Comparison of ENCODE assay signal across 11 cellular contexts in the genomic region with DNA sequence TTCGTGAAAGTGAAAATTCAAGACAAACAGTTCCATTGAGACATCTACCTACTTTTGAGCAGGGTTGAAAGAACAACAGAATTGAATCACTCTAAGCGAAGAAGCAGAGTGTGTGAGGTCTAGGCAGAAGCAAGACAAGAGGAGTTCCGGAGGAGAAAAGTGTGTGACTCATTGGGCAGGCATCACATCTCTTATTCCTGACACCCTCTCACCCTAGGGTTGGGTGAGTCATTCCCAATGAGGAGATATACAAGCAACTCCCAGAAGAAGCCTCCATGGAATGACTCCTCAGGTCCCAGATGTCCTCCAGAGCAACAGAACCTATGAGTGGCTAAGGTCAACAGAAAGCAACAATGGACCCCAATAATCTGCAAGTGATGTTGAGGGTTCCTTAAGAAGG. TPM values are rescaled to one million over a fixed set of nuclear protein-coding genes. Genes with fewer than 3 reads are reported as not detected.
DNase-seq lines count a peak whose midpoint lies in the region; ATAC-seq and TF ChIP-seq lines count a peak whose summit lies in the region.
"Had no signal": no experiment of that assay in that cellular context is flagged by ENCODE, and none has a peak within 500 bp of the region (broad histone marks: within the 10 kb centered on the region; RNA-seq: fewer than 3 reads in every experiment).

No MANE protein-coding gene starts in this region.

- H2BK5ac ChIP-seq in IMR-90 (ENCODE audit: low read depth, low read length, poor library complexity, severe bottlenecking): peak overlapping the region; percentile 66

- intact Hi-C loops in IMR-90 (cut with micrococcal nuclease): no loop called here

- no peak overlapping the region for H2AK9ac ChIP-seq in IMR-90 (replicated peaks; ENCODE audit: low read depth, low read length, poor library complexity)

- POLR2A ChIA-PET in IMR-90 (lab: Charles Lee; ENCODE audit: unreplicated experiment): no interaction called here

- peak overlapping the region; percentile 46; the same call in 1 of the 2 replicates for H3K23ac ChIP-seq in IMR-90 (ENCODE audit: low read depth, low read length)

- H2BK120ac ChIP-seq in IMR-90 (ENCODE audit: low read depth, low read length): peak overlapping the region; percentile 64; the same call in 1 of the 2 replicates

- no peak overlapping the region for H3K9ac ChIP-seq in IMR-90 (ENCODE audit: low read depth, low read length)

- no peaks in the 10 kb centered on the region for H3K27me3 ChIP-seq in IMR-90 (ENCODE audit: control insufficient read depth, insufficient read depth, low read length)
- H3K27me3 ChIP-seq in brain microvascular endothelial cell (replicated peaks): no peaks in the 10 kb centered on the region

- DNase-seq in AG09319 (ENCODE audit: extremely low read depth, low read depth) (peak; percentile 30), IMR-90 (peak; percentile 95), brain microvascular endothelial cell (peak; percentile 96), kidney glomerular epithelial cell (lab: John Stamatoyannopoulos, UW) (peak; percentile 64), NAMALWA (ENCODE audit: low spot score) (no peak), NCI-H748 treated with DMSO at 0.1 percent for 48 hours (lab: John Stamatoyannopoulos, UW) (no peak)
- DNase-seq: CD8-positive, alpha-beta T cell; NCI-H1092 treated with DMSO at 0.1 percent for 48 hours; T-helper 1 cell had no signal

- H3K79me1 ChIP-seq in IMR-90 (ENCODE audit: low read depth in 1 of 2, low read length in 2 of 2): no peaks in the 10 kb centered on the region

- no peaks in the 10 kb centered on the region; the same call in 1 of the 2 replicates for H3K4me1 ChIP-seq in IMR-90 (ENCODE audit: control insufficient read depth, insufficient read depth, low read length)

- TF ChIP-seq POLR2A in IMR-90 (IDR thresholded peaks at IDR 0.05; ENCODE audit: low read depth, low read length): no peak

- TF ChIP-seq RAD21 in IMR-90 (IDR thresholded peaks at IDR 0.05; ENCODE audit: low read length): no peak

- no peak overlapping the region for H3K56ac ChIP-seq in IMR-90 (ENCODE audit: extremely low read depth, insufficient read depth, low read length)

- peak overlapping the region; percentile 52; the same call in 1 of the 2 replicates for H4K91ac ChIP-seq in IMR-90 (ENCODE audit: insufficient read depth, low read depth, low read length)

- no peaks in the 10 kb centered on the region for H4K20me1 ChIP-seq in IMR-90 (ENCODE audit: insufficient read depth, low read length)

- BruUV-seq in IMR-90 (replicated peaks; lab: Mats Ljungman, UMichigan): no TSS peak

- H2AFZ ChIP-seq in IMR-90 (replicated peaks; ENCODE audit: low read length, poor library complexity): no peak overlapping the region

- H4K5ac ChIP-seq in IMR-90 (ENCODE audit: low read depth, low read length): no peak overlapping the region

- 0 out of 3 replicates have a peak overlapping the region, but pooled peaks have one; percentile 33 for H2BK15ac ChIP-seq in IMR-90 (ENCODE audit: low read depth, low read length)

- H3K27ac ChIP-seq in IMR-90 (ENCODE audit: insufficient read depth, low read length) (no peak overlapping the region), brain microvascular endothelial cell (no peak overlapping the region)

- no peaks in the 10 kb centered on the region for H3K9me3 ChIP-seq in IMR-90 (ENCODE audit: control insufficient read depth, insufficient read depth, low read length)

- peaks cover 4% of the 10 kb centered on the region; the same call in 1 of the 2 replicates for H3K9me1 ChIP-seq in IMR-90 (ENCODE audit: insufficient read depth, low read length)

- H3K18ac ChIP-seq in IMR-90 (ENCODE audit: low read depth, low read length): no peak overlapping the region

- no peak overlapping the region for H3K14ac ChIP-seq in IMR-90 (replicated peaks; ENCODE audit: low read depth, low read length)

- ATAC-seq in IMR-90 (ENCODE audit: low read depth) (peak; percentile 96), HG03457 (IDR thresholded peaks at IDR 0.05; ENCODE audit: unreplicated experiment) (no peak), HG03139 (IDR thresholded peaks at IDR 0.05; ENCODE audit: unreplicated experiment) (no peak)
- ATAC-seq: CD8-positive, alpha-beta T cell had no signal

- dilution Hi-C loops in IMR-90 (cut with HindIII; ENCODE audit: low sequenced_read_pairs, unreplicated experiment): no loop called here

- H3K36me3 ChIP-seq in IMR-90 (ENCODE audit: control insufficient read depth, insufficient read depth, low read length) (no peaks in the 10 kb centered on the region), brain microvascular endothelial cell (replicated peaks) (no peaks in the 10 kb centered on the region)

- H3K4ac ChIP-seq in IMR-90 (ENCODE audit: low read depth, low read length): peak overlapping the region; percentile 64; the same call in 1 of the 2 replicates

- no peak overlapping the region for H3K4me2 ChIP-seq in IMR-90 (ENCODE audit: low read depth, low read length)

- WGBS in IMR-90 (ENCODE audit: extremely low coverage in 2 of 2, insufficient read length in 1 of 2), 2 experiments: no CpG with 5 or more reads among the region's 3 CpGs

- H3K4me3 ChIP-seq in IMR-90 (ENCODE audit: insufficient read depth, low read depth, low read length) (no peak overlapping the region), brain microvascular endothelial cell (ENCODE audit: low read depth, low read length) (no peak overlapping the region)

- in situ Hi-C loops in IMR-90 (cut with MboI; ENCODE audit: low sequenced_read_pairs) (no loop called here), brain microvascular endothelial cell (cut with HindIII; ENCODE audit: low pct_ligation_motif_present, low sequenced_read_pairs) (no loop called here)

- CTCF ChIA-PET in IMR-90 (lab: Yijun Ruan, JAX): no interaction called here

- 0 out of 4 replicates have a peak overlapping the region, but pooled peaks of 1 of the 2 experiments have one; percentile 36 for H4K8ac ChIP-seq in IMR-90 (ENCODE audit: low read depth in 2 of 2, low read length in 2 of 2)

- peak overlapping the region; percentile 79; the same call in 1 of the 2 replicates for H2BK20ac ChIP-seq in IMR-90 (ENCODE audit: low read depth, low read length)

- TF ChIP-seq CTCF in AG09319 (IDR thresholded peaks at IDR 0.05; ENCODE audit: low read depth, low read length) (no peak), IMR-90 (conservative IDR thresholded peaks at IDR 0.05; ENCODE audit: low read depth, low read length) (no peak), brain microvascular endothelial cell (IDR thresholded peaks at IDR 0.05; ENCODE audit: low read depth, low read length, missing control alignments) (no peak)

- no peak overlapping the region for H2AK5ac ChIP-seq in IMR-90 (ENCODE audit: low read depth, low read length)

TF ChIP-seq in IMR-90, 13 proteins besides CTCF, POLR2A, EP300 and RAD21:
- TF ChIP-seq USF2 (IDR thresholded peaks at IDR 0.05; ENCODE audit: low read depth, low read length) (no peak), BHLHE40 (IDR thresholded peaks at IDR 0.05; ENCODE audit: low read depth, low read length) (peak; percentile 72), CHD1 (IDR thresholded peaks at IDR 0.05; ENCODE audit: low read depth, low read length) (no peak), FOS (IDR thresholded peaks at IDR 0.05; ENCODE audit: low read depth, low read length) (peak; percentile 98), CEBPB (IDR thresholded peaks at IDR 0.05; ENCODE audit: low read depth, low read length) (peak; percentile 3; the same call in 1 of the 2 replicates), MAFK (IDR thresholded peaks at IDR 0.05; ENCODE audit: low read depth, low read length) (no peak), RFX5 (IDR thresholded peaks at IDR 0.05; ENCODE audit: low read depth, low read length) (no peak), SMC3 (IDR thresholded peaks at IDR 0.05; ENCODE audit: low read depth, low read length) (no peak), MXI1 (IDR thresholded peaks at IDR 0.05; ENCODE audit: borderline replicate concordance, low read depth, low read length) (no peak)
- TF ChIP-seq, protein P1, sequence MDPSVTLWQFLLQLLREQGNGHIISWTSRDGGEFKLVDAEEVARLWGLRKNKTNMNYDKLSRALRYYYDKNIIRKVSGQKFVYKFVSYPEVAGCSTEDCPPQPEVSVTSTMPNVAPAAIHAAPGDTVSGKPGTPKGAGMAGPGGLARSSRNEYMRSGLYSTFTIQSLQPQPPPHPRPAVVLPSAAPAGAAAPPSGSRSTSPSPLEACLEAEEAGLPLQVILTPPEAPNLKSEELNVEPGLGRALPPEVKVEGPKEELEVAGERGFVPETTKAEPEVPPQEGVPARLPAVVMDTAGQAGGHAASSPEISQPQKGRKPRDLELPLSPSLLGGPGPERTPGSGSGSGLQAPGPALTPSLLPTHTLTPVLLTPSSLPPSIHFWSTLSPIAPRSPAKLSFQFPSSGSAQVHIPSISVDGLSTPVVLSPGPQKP (IDR thresholded peaks at IDR 0.05; ENCODE audit: borderline replicate concordance, low read depth, low read length): no peak

RNA-seq across cellular contexts. Expression of gene PRG4, which starts 59.2 kb away (rescaled TPM):
- total RNA-seq in IMR-90 (2012; rRNA removed): not detected in 2 replicates
- not detected in 2 replicates for polyA plus RNA-seq in IMR-90 (2012; rRNA removed)
- not detected in 2 replicates for polyA plus RNA-seq in IMR-90 (2012; cell fraction: cytosol; rRNA removed)
- polyA plus RNA-seq in IMR-90 (2012; cell fraction: nucleus; rRNA removed; ENCODE audit: low replicate concordance): not detected in 2 replicates
- total RNA-seq: CD8-positive, alpha-beta T cell had no signal

Comparison
In these comparisons a context has a peak if more than half of its experiments do, and no peak if none do; other contexts are left out.
1. DNase-seq: peak in AG09319 (single experiment), IMR-90 (single experiment), brain microvascular endothelial cell (single experiment) and kidney glomerular epithelial cell (single experiment); none in NAMALWA (single experiment) and NCI-H748 treated with DMSO at 0.1 percent for 48 hours (single experiment).